Comparison of ENCODE assay signal across 28 cellular contexts in genomic region chr20:53130819-53131218, GRCh38.
"Had no signal": no experiment of that assay in that cellular context is flagged by ENCODE, and none has a peak within 500 bp of the region (broad histone marks: within the 10 kb centered on the region; RNA-seq: fewer than 3 reads in every experiment).

No MANE protein-coding gene starts in this region.

- H3K79me2 ChIP-seq: hepatocyte had no signal

- H3K9me3 ChIP-seq: esophagus squamous epithelium, gastrocnemius medialis, mucosa of descending colon, prostate gland, right atrium auricular region, sigmoid colon, stomach, thyroid gland had no signal

- H3K4me3 ChIP-seq: dorsolateral prefrontal cortex, esophagus squamous epithelium, gastrocnemius medialis, hepatocyte, lung, mucosa of descending colon, prostate gland, right atrium auricular region, sigmoid colon, stomach, thyroid gland had no signal

- FAIRE-seq: colon, endothelial cell of umbilical vein, kidney had no signal

- ATAC-seq: gastrocnemius medialis; left lobe of liver; mucosa of descending colon; stimulated activated effector memory CD8-positive, alpha-beta T cell treated with anti-CD3 and anti-CD28 coated beads, Interleukin-12 subunit alpha, Interleukin-12 subunit beta, amount 100 ng/mL, for 72 hours had no signal

- H3K27me3 ChIP-seq: esophagus squamous epithelium, gastrocnemius medialis, hepatocyte, right atrium auricular region, sigmoid colon, stomach, thyroid gland had no signal

- H3K4me2 ChIP-seq: hepatocyte had no signal

- H3K36me3 Mint-ChIP-seq: memory B cell; mesothelial cell of epicardium; naive B cell; stimulated activated effector memory CD8-positive, alpha-beta T cell treated with anti-CD3 and anti-CD28 coated beads, Interleukin-12 subunit alpha, Interleukin-12 subunit beta, amount 100 ng/mL, for 72 hours had no signal

- H3K27ac ChIP-seq: dorsolateral prefrontal cortex, esophagus squamous epithelium, gastrocnemius medialis, hepatocyte, prostate gland, right atrium auricular region, sigmoid colon, stomach, thyroid gland had no signal

- H3K4me1 Mint-ChIP-seq: memory B cell; naive B cell; stimulated activated effector memory CD8-positive, alpha-beta T cell treated with anti-CD3 and anti-CD28 coated beads, Interleukin-12 subunit alpha, Interleukin-12 subunit beta, amount 100 ng/mL, for 72 hours had no signal

- H3K9me3 Mint-ChIP-seq: memory B cell; mesothelial cell of epicardium; nephron; stimulated activated effector memory CD8-positive, alpha-beta T cell treated with anti-CD3 and anti-CD28 coated beads, Interleukin-12 subunit alpha, Interleukin-12 subunit beta, amount 100 ng/mL, for 72 hours had no signal

- H3K36me3 ChIP-seq: esophagus squamous epithelium, gastrocnemius medialis, prostate gland, right atrium auricular region, sigmoid colon, stomach, thyroid gland had no signal

- DNase-seq: dorsolateral prefrontal cortex; effector CD4-positive, alpha-beta T cell; erythroblast; esophagus squamous epithelium; gastrocnemius medialis; head of caudate nucleus; kidney; mucosa of descending colon; naive B cell; nucleus accumbens; sigmoid colon; stimulated activated CD4-positive, alpha-beta T cell treated with anti-CD3 and anti-CD28 coated beads, Interleukin-2, amount 100 ng/mL, for 24 hours; stimulated activated CD4-positive, alpha-beta T cell treated with anti-CD3 and anti-CD28 coated beads, Interleukin-4, amount 100 ng/mL, for 24 hours; stimulated activated naive CD4-positive, alpha-beta T cell treated with Interleukin-2 at 50 U/mL for 16 hours; stomach; thyroid gland; trophoblast cell had no signal

- H3K4me1 ChIP-seq: esophagus squamous epithelium, gastrocnemius medialis, prostate gland, right atrium auricular region, sigmoid colon, stomach, thyroid gland had no signal

- H3K27me3 Mint-ChIP-seq: memory B cell had no signal

- H3K4me3 Mint-ChIP-seq: memory B cell; mesothelial cell of epicardium; naive B cell; nephron; stimulated activated effector memory CD8-positive, alpha-beta T cell treated with anti-CD3 and anti-CD28 coated beads, Interleukin-12 subunit alpha, Interleukin-12 subunit beta, amount 100 ng/mL, for 72 hours had no signal

- H3K27ac Mint-ChIP-seq: memory B cell; mesothelial cell of epicardium; naive B cell; nephron; stimulated activated effector memory CD8-positive, alpha-beta T cell treated with anti-CD3 and anti-CD28 coated beads, Interleukin-12 subunit alpha, Interleukin-12 subunit beta, amount 100 ng/mL, for 72 hours had no signal

- H2AFZ ChIP-seq: hepatocyte had no signal
